In genomic region chr3:155347901-155348300, GRCh38 we compare ENCODE assay signal across 33 cellular contexts. TPM values are rescaled to one million over a fixed set of nuclear protein-coding genes. Genes with fewer than 3 reads are reported as not detected.
"Had no signal": no experiment of that assay in that cellular context is flagged by ENCODE, and none has a peak within 500 bp of the region (broad histone marks: within the 10 kb centered on the region; RNA-seq: fewer than 3 reads in every experiment).

No MANE protein-coding gene starts in this region.

- H3K4me1 Mint-ChIP-seq: mesothelial cell of epicardium, naive B cell had no signal

- H3K9me3 Mint-ChIP-seq: dendritic cell treated with granulocyte-macrophage colony-stimulating factor and Interleukin-4, amounts not matched to agents 40 ng/mL and 50 ng/mL, for 4 days had no signal

- H3K4me3 Mint-ChIP-seq: dendritic cell treated with granulocyte-macrophage colony-stimulating factor and Interleukin-4, amounts not matched to agents 40 ng/mL and 50 ng/mL, for 4 days; mesothelial cell of epicardium; naive B cell had no signal

- H3K9me3 ChIP-seq: colonic mucosa, esophagus muscularis mucosa, left lung, mucosa of descending colon, neutrophil, pancreas, right lobe of liver, suprapubic skin, transverse colon, upper lobe of right lung, uterus had no signal

- H3K36me3 ChIP-seq: colonic mucosa, esophagus muscularis mucosa, heart right ventricle, left lung, neutrophil, pancreas, right lobe of liver, suprapubic skin, transverse colon, upper lobe of right lung, uterus had no signal

- H3K27ac ChIP-seq: colonic mucosa, esophagus muscularis mucosa, heart right ventricle, left lung, neutrophil, pancreas, right lobe of liver, suprapubic skin, transverse colon, upper lobe of right lung, uterus had no signal

- ATAC-seq: heart right ventricle, left cardiac atrium, left lung, mucosa of descending colon, pancreas, right lobe of liver, upper lobe of right lung had no signal

- H3K27me3 Mint-ChIP-seq: dendritic cell treated with granulocyte-macrophage colony-stimulating factor and Interleukin-4, amounts not matched to agents 40 ng/mL and 50 ng/mL, for 4 days; naive B cell; progenitor cell of endocrine pancreas had no signal

- H3K4me3 ChIP-seq: colonic mucosa, esophagus muscularis mucosa, heart right ventricle, left lung, mucosa of descending colon, pancreas, right lobe of liver, suprapubic skin, transverse colon, upper lobe of right lung, uterus had no signal

- H3K27ac Mint-ChIP-seq: dendritic cell treated with granulocyte-macrophage colony-stimulating factor and Interleukin-4, amounts not matched to agents 40 ng/mL and 50 ng/mL, for 4 days; mesothelial cell of epicardium; naive B cell; progenitor cell of endocrine pancreas had no signal

- H3K4me1 ChIP-seq: colonic mucosa, esophagus muscularis mucosa, left lung, pancreas, right lobe of liver, suprapubic skin, transverse colon, upper lobe of right lung, uterus had no signal

- H3K36me3 Mint-ChIP-seq: mesothelial cell of epicardium, naive B cell had no signal

- DNase-seq: colonic mucosa; effector memory CD4-positive, alpha-beta T cell; foreskin melanocyte; glutamatergic neuron; heart right ventricle; hippocampal formation; left cardiac atrium; left lung; mesenchymal stem cell; mucosa of descending colon; naive B cell; pancreas; right lobe of liver; small intestine; stimulated activated CD4-positive, alpha-beta T cell treated with anti-CD3 and anti-CD28 coated beads, Interleukin-15, amount 100 ng/mL, for 24 hours; stimulated activated CD4-positive, alpha-beta T cell treated with anti-CD3 and anti-CD28 coated beads, Interleukin-2, amount 100 ng/mL, for 48 hours; stimulated activated naive CD4-positive, alpha-beta T cell treated with Interleukin-2 at 50 U/mL for 16 hours; transverse colon; upper lobe of right lung; uterus had no signal

- H3K27me3 ChIP-seq: colonic mucosa, esophagus muscularis mucosa, heart right ventricle, left lung, neutrophil, pancreas, right lobe of liver, suprapubic skin, transverse colon, upper lobe of right lung, uterus had no signal

RNA-seq across cellular contexts. Expression of gene STRIT1, which starts 54.4 kb away (rescaled TPM):
- total RNA-seq: chondrocyte, colonic mucosa, endothelial cell of umbilical vein, epithelial cell of proximal tubule, esophagus muscularis mucosa, fibroblast of lung, kidney epithelial cell, left cardiac atrium, left lung, lung microvascular endothelial cell, mesothelial cell of epicardium, mucosa of descending colon, omental fat pad, pancreas, progenitor cell of endocrine pancreas, suprapubic skin, upper lobe of right lung, uterus had no signal
- polyA plus RNA-seq: endothelial cell of umbilical vein, fibroblast of lung had no signal
